36 cellular contexts compared by ENCODE assay signal in genomic region chr17:62343764-62344163, GRCh38. TPM values are rescaled to one million over a fixed set of nuclear protein-coding genes. Genes with fewer than 3 reads are reported as not detected.
"Had no signal": no experiment of that assay in that cellular context is flagged by ENCODE, and none has a peak within 500 bp of the region (broad histone marks: within the 10 kb centered on the region; RNA-seq: fewer than 3 reads in every experiment).

No MANE protein-coding gene starts in this region.

- H3K36me3 ChIP-seq: gastrocnemius medialis, neutrophil, right atrium auricular region, thyroid gland had no signal

- H3K4me2 ChIP-seq: smooth muscle cell had no signal

- H2AFZ ChIP-seq: parathyroid adenoma had no signal

- H3K27ac Mint-ChIP-seq: endodermal cell; mesothelial cell of epicardium; naive B cell; natural killer cell treated with Interleukin-12 subunit alpha and Interleukin-12 subunit beta and Interleukin-15 and Interleukin-18, amount 100 ng/mL, for 72 hours; progenitor cell of endocrine pancreas; stimulated activated naive CD8-positive, alpha-beta T cell treated with anti-CD3 and anti-CD28 coated beads, Interleukin-15, amount 100 ng/mL, for 72 hours had no signal

- H3K79me2 ChIP-seq: parathyroid adenoma had no signal

- H3K36me3 Mint-ChIP-seq: mesothelial cell of epicardium; naive B cell; natural killer cell treated with Interleukin-12 subunit alpha and Interleukin-12 subunit beta and Interleukin-15 and Interleukin-18, amount 100 ng/mL, for 72 hours had no signal

- H3K4me1 Mint-ChIP-seq: endodermal cell; naive B cell; neural crest cell; stimulated activated naive CD8-positive, alpha-beta T cell treated with anti-CD3 and anti-CD28 coated beads, Interleukin-15, amount 100 ng/mL, for 72 hours had no signal

- DNase-seq: cortex of kidney; effector CD4-positive, alpha-beta T cell; endodermal cell; foreskin fibroblast; gastrocnemius medialis; kidney; mesenchymal stem cell; mucosa of descending colon; naive B cell; stimulated activated CD4-positive, alpha-beta T cell treated with anti-CD3 and anti-CD28 coated beads, Interleukin-12 subunit alpha, Interleukin-12 subunit beta, amount 100 ng/mL, for 4 hours; stimulated activated CD4-positive, alpha-beta T cell treated with anti-CD3 and anti-CD28 coated beads, Interleukin-1b, Interleukin-23, amount 100 ng/mL, for 48 hours; stimulated activated CD4-positive, alpha-beta T cell treated with anti-CD3 and anti-CD28 coated beads, Interleukin-4, amount 100 ng/mL, for 1 hour; stimulated activated CD8-positive, alpha-beta memory T cell treated with anti-CD3 and anti-CD28 coated beads, Interleukin-4, amount 100 ng/mL, for 48 hours; stimulated activated naive CD4-positive, alpha-beta T cell; stimulated activated naive CD8-positive, alpha-beta T cell treated with anti-CD3 and anti-CD28 coated beads, Interleukin-15, amount 100 ng/mL, for 72 hours; thyroid gland; trophoblast cell had no signal

- H3K27ac ChIP-seq: epithelial cell of prostate, gastrocnemius medialis, neutrophil, parathyroid adenoma, right atrium auricular region, thyroid gland had no signal

- H3K4me3 Mint-ChIP-seq: endodermal cell; mesothelial cell of epicardium; naive B cell; natural killer cell treated with Interleukin-12 subunit alpha and Interleukin-12 subunit beta and Interleukin-15 and Interleukin-18, amount 100 ng/mL, for 72 hours; neural crest cell; stimulated activated naive CD8-positive, alpha-beta T cell treated with anti-CD3 and anti-CD28 coated beads, Interleukin-15, amount 100 ng/mL, for 72 hours had no signal

- H3K9me3 ChIP-seq: gastrocnemius medialis, mucosa of descending colon, neutrophil, right atrium auricular region, thyroid gland had no signal

- H3K4me1 ChIP-seq: gastrocnemius medialis, parathyroid adenoma, right atrium auricular region, thyroid gland had no signal

- H3K4me3 ChIP-seq: gastrocnemius medialis, mucosa of descending colon, right atrium auricular region, smooth muscle cell, thyroid gland had no signal

- H3K27me3 ChIP-seq: gastrocnemius medialis, right atrium auricular region, thyroid gland had no signal

RNA-seq across cellular contexts. Expression of gene EFCAB3, which starts 36.6 kb away (rescaled TPM):
- total RNA-seq: dermis microvascular lymphatic vessel endothelial cell; endodermal cell; esophagus mucosa; gastrocnemius medialis; glomerular endothelial cell; kidney; left lobe of liver; liver; lung microvascular endothelial cell; mucosa of descending colon; natural killer cell treated with Interleukin-12 subunit alpha and Interleukin-12 subunit beta and Interleukin-15 and Interleukin-18, amount 100 ng/mL, for 72 hours; neural crest cell; omental fat pad; progenitor cell of endocrine pancreas; right atrium auricular region; sciatic nerve; smooth muscle cell; temporal lobe; thyroid gland; ureter had no signal
